24 cellular contexts compared by ENCODE assay signal in genomic region chr10:80613466-80613865, GRCh38.
"Had no signal": no experiment of that assay in that cellular context is flagged by ENCODE, and none has a peak within 500 bp of the region (broad histone marks: within the 10 kb centered on the region; RNA-seq: fewer than 3 reads in every experiment).

No MANE protein-coding gene starts in this region.

- H3K36me3 ChIP-seq: breast epithelium, MG63 had no signal

- H3K9me3 ChIP-seq: breast epithelium, MG63 had no signal

- H3K9me3 Mint-ChIP-seq: activated CD4-positive, alpha-beta memory T cell treated with anti-CD3 and anti-CD28 coated beads for 36 hours; activated CD4-positive, alpha-beta T cell treated with anti-CD3 and anti-CD28 coated beads, Interleukin-2, amount 10 ng/mL, durations not matched to agents 7 days and 5 days; activated naive CD4-positive, alpha-beta T cell treated with anti-CD3 and anti-CD28 coated beads, Interleukin-2, amount 50 U/mL, for 24 hours; activated T-cell treated with anti-CD3 and anti-CD28 coated beads, Interleukin-2, amount 50 U/mL, for 24 hours; activated T-helper 1 cell treated with anti-CD3 and anti-CD28 coated beads, Interleukin-12 subunit alpha, Interleukin-12 subunit beta, Interleukin-2, Interleukin-4 antibody, amounts not matched to agents 30 ng/mL and 10 ng/mL and 1 ng/mL, durations not matched to agents 14 hours and 24 hours and 36 hours had no signal

- H3K4me3 ChIP-seq: breast epithelium, MG63, SK-N-MC had no signal

- H3K4me1 Mint-ChIP-seq: activated CD4-positive, alpha-beta T cell treated with anti-CD3 and anti-CD28 coated beads, Interleukin-2, amount 10 ng/mL, durations not matched to agents 7 days and 5 days had no signal

- H3K27ac Mint-ChIP-seq: activated CD4-positive, alpha-beta memory T cell treated with anti-CD3 and anti-CD28 coated beads for 36 hours; activated CD4-positive, alpha-beta T cell treated with anti-CD3 and anti-CD28 coated beads, Interleukin-2, amount 10 ng/mL, durations not matched to agents 7 days and 5 days; activated naive CD4-positive, alpha-beta T cell treated with anti-CD3 and anti-CD28 coated beads, Interleukin-2, amount 50 U/mL, for 24 hours; activated T-cell treated with anti-CD3 and anti-CD28 coated beads, Interleukin-2, amount 50 U/mL, for 24 hours; activated T-helper 1 cell treated with anti-CD3 and anti-CD28 coated beads, Interleukin-12 subunit alpha, Interleukin-12 subunit beta, Interleukin-2, Interleukin-4 antibody, amounts not matched to agents 30 ng/mL and 10 ng/mL and 1 ng/mL, durations not matched to agents 14 hours and 24 hours and 36 hours; T-cell had no signal

- H3K4me1 ChIP-seq: breast epithelium had no signal

- ATAC-seq: T-cell had no signal

- H3K27me3 ChIP-seq: breast epithelium, MG63 had no signal

- H3K36me3 Mint-ChIP-seq: activated CD4-positive, alpha-beta memory T cell treated with anti-CD3 and anti-CD28 coated beads for 36 hours; activated naive CD4-positive, alpha-beta T cell treated with anti-CD3 and anti-CD28 coated beads, Interleukin-2, amount 50 U/mL, for 24 hours; T-cell had no signal

- H3K4me3 Mint-ChIP-seq: activated CD4-positive, alpha-beta memory T cell treated with anti-CD3 and anti-CD28 coated beads for 36 hours; activated CD4-positive, alpha-beta T cell treated with anti-CD3 and anti-CD28 coated beads, Interleukin-2, amount 10 ng/mL, durations not matched to agents 7 days and 5 days; activated naive CD4-positive, alpha-beta T cell treated with anti-CD3 and anti-CD28 coated beads, Interleukin-2, amount 50 U/mL, for 24 hours; activated T-cell treated with anti-CD3 and anti-CD28 coated beads, Interleukin-2, amount 50 U/mL, for 24 hours; activated T-helper 1 cell treated with anti-CD3 and anti-CD28 coated beads, Interleukin-12 subunit alpha, Interleukin-12 subunit beta, Interleukin-2, Interleukin-4 antibody, amounts not matched to agents 30 ng/mL and 10 ng/mL and 1 ng/mL, durations not matched to agents 14 hours and 24 hours and 36 hours; T-cell had no signal

- H3K27me3 Mint-ChIP-seq: activated CD4-positive, alpha-beta memory T cell treated with anti-CD3 and anti-CD28 coated beads for 36 hours; activated CD4-positive, alpha-beta T cell treated with anti-CD3 and anti-CD28 coated beads, Interleukin-2, amount 10 ng/mL, durations not matched to agents 7 days and 5 days; activated naive CD4-positive, alpha-beta T cell treated with anti-CD3 and anti-CD28 coated beads, Interleukin-2, amount 50 U/mL, for 24 hours; activated T-cell treated with anti-CD3 and anti-CD28 coated beads, Interleukin-2, amount 50 U/mL, for 24 hours had no signal

- H3K27ac ChIP-seq: breast epithelium, SK-N-MC had no signal

- DNase-seq: activated CD4-positive, alpha-beta memory T cell treated with anti-CD3 and anti-CD28 coated beads for 36 hours; activated CD4-positive, alpha-beta T cell treated with anti-CD3 and anti-CD28 coated beads, Interleukin-2, amount 10 ng/mL, durations not matched to agents 7 days and 5 days; activated CD4-positive, CD25-positive, alpha-beta regulatory T cell; activated effector memory CD4-positive, alpha-beta T cell treated with Interleukin-2 at 50 U/mL for 16 hours; activated naive CD4-positive, alpha-beta T cell; activated T-cell treated with anti-CD3 and anti-CD28 coated beads, Interleukin-2, amount 50 U/mL, for 24 hours; aorta; caudate nucleus; MG63; MV-4-11; NCI-H1092 treated with DMSO at 0.1 percent for 48 hours; NCI-H1417 treated with DMSO at 0.1 percent for 48 hours; NCI-H1694; NCI-H2029; NCI-H345; NCI-H510A; NCI-H526 treated with DMSO at 0.1 percent for 48 hours; NCI-H82; T-cell; T1000 had no signal
